Comparison of ENCODE assay signal across 8 cellular contexts in genomic region chr2:43268066-43268971, GRCh38. TPM values are rescaled to one million over a fixed set of nuclear protein-coding genes. Genes with fewer than 3 reads are reported as not detected.
DNase-seq lines count a peak whose midpoint lies in the region; ATAC-seq and TF ChIP-seq lines count a peak whose summit lies in the region.
"Had no signal": no experiment of that assay in that cellular context is flagged by ENCODE, and none has a peak within 500 bp of the region (broad histone marks: within the 10 kb centered on the region; RNA-seq: fewer than 3 reads in every experiment).

No MANE protein-coding gene starts in this region.

- H3K4me3 ChIP-seq in WI38 (ENCODE audit: low read depth, low read length): peak overlapping the region; percentile 38
- H3K4me3 ChIP-seq in mucosa of rectum (ENCODE audit: low read length in 2 of 2): no peak overlapping the region
- H3K4me3 ChIP-seq in thyroid gland (replicated peaks in 1 of 3): no peak overlapping the region

- H3K36me3 ChIP-seq in mucosa of rectum (ENCODE audit: control insufficient read depth in 2 of 2, insufficient read depth in 2 of 2, low read length in 2 of 2) (no peaks in the 10 kb centered on the region), thyroid gland (no peaks in the 10 kb centered on the region)

- H3K9me3 ChIP-seq in mucosa of rectum (ENCODE audit: control insufficient read depth in 2 of 2, low read length in 2 of 2) (no peaks in the 10 kb centered on the region), thyroid gland (no peaks in the 10 kb centered on the region)

- no peaks in the 10 kb centered on the region for H3K27me3 ChIP-seq in mucosa of rectum (ENCODE audit: control insufficient read depth in 2 of 2, insufficient read depth in 2 of 2, low read length in 2 of 2)
- H3K27me3 ChIP-seq in thyroid gland: no peaks in the 10 kb centered on the region

- no peak for ATAC-seq in HG02870 (IDR thresholded peaks at IDR 0.05; ENCODE audit: unreplicated experiment)
- ATAC-seq in left colon: no peak
- ATAC-seq: activated CD8-positive, alpha-beta T cell treated with anti-CD3 and anti-CD28 coated beads, Interleukin-2, amount 10 ng/mL, durations not matched to agents 7 days and 5 days had no signal

- WGBS in thyroid gland, 2 donors: 53 to 73% methylated on average over 10 of the region's 10 CpGs

- H3K9ac ChIP-seq in mucosa of rectum (ENCODE audit: low read depth in 1 of 2, low read length in 2 of 2): peak overlapping the region in 1 of 2 donors; percentile 41

- TF ChIP-seq POLR2A in thyroid gland (IDR thresholded peaks at IDR 0.05): peak in 1 of 2 donors; percentile 34

- H3K27ac ChIP-seq in epithelial cell of prostate (peak overlapping the region; percentile 11), mucosa of rectum (ENCODE audit: low read depth in 2 of 2, low read length in 2 of 2) (peak overlapping the region; percentile 71 to 74), thyroid gland (peak overlapping the region; percentile 92 to 95 (median 93))

- TF ChIP-seq CTCF in WI38 (IDR thresholded peaks at IDR 0.05; ENCODE audit: low read depth, low read length) (no peak), thyroid gland (IDR thresholded peaks at IDR 0.05) (no peak)

- DNase-seq in epithelial cell of prostate (ENCODE audit: low read depth, low spot score) (no peak), thyroid gland (no peak), kidney glomerular epithelial cell (lab: John Stamatoyannopoulos, UW) (no peak), left colon (no peak)
- DNase-seq: activated CD8-positive, alpha-beta T cell treated with anti-CD3 and anti-CD28 coated beads, Interleukin-2, amount 10 ng/mL, durations not matched to agents 7 days and 5 days had no signal

- intact Hi-C loops in thyroid gland (cut with DNase I): no loop called here
- intact Hi-C loops in left colon (cut with DNase I, micrococcal nuclease): no loop called here

- H3K4me1 ChIP-seq in mucosa of rectum (ENCODE audit: control insufficient read depth in 2 of 2, insufficient read depth in 2 of 2, low read length in 2 of 2) (peaks cover 2 to 33% of the 10 kb centered on the region in 2 donors), thyroid gland (peaks cover 67 to 90% of the 10 kb centered on the region in 2 donors)

RNA-seq across cellular contexts. Expression of gene ZFP36L2, which starts 41.9 kb away (rescaled TPM):
- total RNA-seq in thyroid gland: 100 to 1,000 TPM; 146 to 287 (median 172) TPM
- 100 to 1,000 TPM; 199 to 250 TPM for total RNA-seq in left colon

Comparison
In these comparisons a context has a peak if more than half of its experiments do, and no peak if none do; other contexts are left out.
1. H3K27ac ChIP-seq: peak in every context shown above with its lines; median percentile 93 in thyroid gland; 72 in mucosa of rectum; 11 in epithelial cell of prostate.